ENCODE assay signal across 1 cellular context in genomic region chr1:162062542-162063015, GRCh38.
TF ChIP-seq lines count a peak whose summit lies in the region.

No MANE protein-coding gene starts in this region.

TF ChIP-seq in HEK293, 187 proteins besides CTCF, POLR2A, EP300 and RAD21 (continued from another document and continues in another):
- TF ChIP-seq ZSCAN18 (tag by site-specific recombination; IDR thresholded peaks at IDR 0.05) (no peak), TCF7L2 (IDR thresholded peaks at IDR 0.05; ENCODE audit: borderline replicate concordance, low read depth, low read length) (0 out of 2 replicates have a peak, but pooled peaks have one; percentile 41), ZNF394 (tag by site-specific recombination; IDR thresholded peaks at IDR 0.05; ENCODE audit: borderline replicate concordance) (no peak), ZNF138 (tag by site-specific recombination; IDR thresholded peaks at IDR 0.05; ENCODE audit: borderline replicate concordance) (no peak), GLI2 (tag by site-specific recombination; IDR thresholded peaks at IDR 0.05; ENCODE audit: borderline replicate concordance, low read depth) (no peak), ZBTB26 (tag by site-specific recombination; optimal IDR thresholded peaks at IDR 0.05) (no peak), ZNF707 (tag by site-specific recombination; IDR thresholded peaks at IDR 0.05) (no peak), ZNF426 (tag by site-specific recombination; IDR thresholded peaks at IDR 0.05) (no peak), HOXD13 (CRISPR knock-in tag; IDR thresholded peaks at IDR 0.05; ENCODE audit: borderline replicate concordance) (no peak), ZEB2 (tag by site-specific recombination; IDR thresholded peaks at IDR 0.05) (no peak), EGR2 (tag by site-specific recombination; IDR thresholded peaks at IDR 0.05; ENCODE audit: low read depth) (no peak), KLF16 (tag by site-specific recombination; IDR thresholded peaks at IDR 0.05) (no peak), ZNF624 (tag by site-specific recombination; IDR thresholded peaks at IDR 0.05) (no peak), ZNF391 (tag by site-specific recombination; IDR thresholded peaks at IDR 0.05; ENCODE audit: borderline replicate concordance, low read depth) (no peak), ZNF571 (tag by site-specific recombination; IDR thresholded peaks at IDR 0.05) (no peak), SALL2 (tag by site-specific recombination; IDR thresholded peaks at IDR 0.05; ENCODE audit: borderline replicate concordance) (no peak), ZNF157 (tag by site-specific recombination; IDR thresholded peaks at IDR 0.05) (no peak), ZNF335 (tag by site-specific recombination; conservative IDR thresholded peaks at IDR 0.05) (no peak), ZNF114 (tag by site-specific recombination; IDR thresholded peaks at IDR 0.05) (no peak), ZNF792 (tag by site-specific recombination; IDR thresholded peaks at IDR 0.05) (no peak), ZNF654 (tag by site-specific recombination; IDR thresholded peaks at IDR 0.05; ENCODE audit: low read depth) (no peak), INSM2 (tag by site-specific recombination; IDR thresholded peaks at IDR 0.05) (no peak), ZIC2 (tag by site-specific recombination; IDR thresholded peaks at IDR 0.05) (no peak), ZNF623 (tag by site-specific recombination; IDR thresholded peaks at IDR 0.05) (no peak), ZNF677 (tag by site-specific recombination; IDR thresholded peaks at IDR 0.05) (no peak), ZNF48 (tag by site-specific recombination; IDR thresholded peaks at IDR 0.05) (no peak), ZNF513 (tag by site-specific recombination; IDR thresholded peaks at IDR 0.05) (no peak), ZNF132 (tag by site-specific recombination; IDR thresholded peaks at IDR 0.05; ENCODE audit: borderline replicate concordance) (no peak), ZBTB11 (tag by site-specific recombination; conservative IDR thresholded peaks at IDR 0.05; ENCODE audit: low read depth) (no peak), ZNF16 (tag by site-specific recombination; IDR thresholded peaks at IDR 0.05; ENCODE audit: low read depth) (no peak), ZNF37A (tag by site-specific recombination; IDR thresholded peaks at IDR 0.05) (no peak), ZBTB49 (tag by site-specific recombination; IDR thresholded peaks at IDR 0.05; ENCODE audit: low read depth) (no peak), ZFP41 (tag by site-specific recombination; IDR thresholded peaks at IDR 0.05; ENCODE audit: borderline replicate concordance) (no peak), ZNF639 (tag by site-specific recombination; IDR thresholded peaks at IDR 0.05) (no peak), ZNF549 (tag by site-specific recombination; IDR thresholded peaks at IDR 0.05) (no peak), HOXC10 (CRISPR knock-in tag; IDR thresholded peaks at IDR 0.05) (no peak), ZNF133 (tag by site-specific recombination; IDR thresholded peaks at IDR 0.05) (no peak), ZNF24 (tag by site-specific recombination; IDR thresholded peaks at IDR 0.05) (no peak), ZSCAN4 (tag by site-specific recombination; IDR thresholded peaks at IDR 0.05) (no peak), ZNF2 (tag by site-specific recombination; IDR thresholded peaks at IDR 0.05) (no peak), ZNF26 (tag by site-specific recombination; IDR thresholded peaks at IDR 0.05) (no peak), MZF1 (tag by site-specific recombination; IDR thresholded peaks at IDR 0.05; ENCODE audit: borderline replicate concordance) (peak; percentile 78; the same call in 1 of the 2 replicates), ZNF76 (tag by site-specific recombination; IDR thresholded peaks at IDR 0.05; ENCODE audit: borderline replicate concordance, low read depth) (no peak), SP3 (tag by site-specific recombination; IDR thresholded peaks at IDR 0.05) (no peak), ZNF449 (tag by site-specific recombination; IDR thresholded peaks at IDR 0.05) (peak; percentile 33; the same call in 1 of the 2 replicates), TRIM28 (IDR thresholded peaks at IDR 0.05; ENCODE audit: borderline replicate concordance, low read length) (peak; percentile 88), ZBTB8A (tag by site-specific recombination; IDR thresholded peaks at IDR 0.05) (peak; percentile 24; the same call in 1 of the 2 replicates), ZNF473 (tag by site-specific recombination; IDR thresholded peaks at IDR 0.05) (no peak), KLF8 (tag by site-specific recombination; IDR thresholded peaks at IDR 0.05) (no peak)
